ENCODE assay signal across 8 cellular contexts in the genomic region with DNA sequence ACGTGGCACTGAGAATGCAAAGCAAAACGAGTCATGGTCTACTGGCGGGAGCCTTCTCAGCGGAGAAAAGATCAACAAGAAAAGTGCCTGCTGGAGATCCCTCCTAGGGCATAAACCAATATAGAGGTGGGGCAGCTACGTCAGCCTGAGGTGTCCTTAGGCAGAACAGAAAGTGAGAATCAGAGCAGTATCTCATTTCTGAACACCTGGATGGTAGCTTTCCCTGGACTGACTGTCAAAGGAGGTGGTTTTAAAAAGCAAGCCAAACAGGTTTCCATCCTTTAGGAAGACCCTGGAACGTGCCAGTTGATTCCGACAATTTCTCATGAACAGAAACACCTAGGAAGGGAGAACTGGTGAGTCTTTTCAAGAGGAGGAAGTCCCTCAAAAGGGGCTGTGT.
A peak's percentile ranks its signal among the peaks of the same experiment; 100 is the strongest.
DNase-seq lines count a peak whose midpoint lies in the region; ATAC-seq, FAIRE-seq and TF ChIP-seq lines count a peak whose summit lies in the region.
"Not testable (repeated sequence)": the region's sequence is repeated elsewhere in the genome, so short reads cannot be mapped to it uniquely, and the experiment has no call there.

No MANE protein-coding gene starts in this region.

- H3F3A ChIP-seq in smooth muscle cell (ENCODE audit: low read depth), result not testable (repeated sequence)

- POLR2A ChIA-PET in A549 (lab: Yijun Ruan, JAX), result not testable (repeated sequence)

- H3K27me3 Mint-ChIP-seq in activated CD4-positive, alpha-beta T cell treated with anti-CD3 and anti-CD28 coated beads, Interleukin-2, amount 10 ng/mL, durations not matched to agents 24 days and 14 days; central memory CD8-positive, alpha-beta T cell; mesothelial cell of epicardium (ENCODE audit: low read depth): not testable (repeated sequence)

- not testable (repeated sequence) for H3K27me3 ChIP-seq in smooth muscle cell (ENCODE audit: low read depth)

- TF ChIP-seq CTCF in A549 (IDR thresholded peaks at IDR 0.05); GM12865 (IDR thresholded peaks at IDR 0.05; ENCODE audit: insufficient read depth, low read depth, low read length, missing control alignments); mesothelial cell of epicardium (IDR thresholded peaks at IDR 0.05; ENCODE audit: unreplicated experiment); smooth muscle cell (IDR thresholded peaks at IDR 0.05; ENCODE audit: borderline replicate concordance, insufficient read depth, poor library complexity, severe bottlenecking): not testable (repeated sequence)

- not testable (repeated sequence) for H3K9me3 ChIP-seq in A549; smooth muscle cell (replicated peaks; ENCODE audit: low read depth)

- CTCF ChIA-PET in A549 (lab: Yijun Ruan, JAX), result not testable (repeated sequence)

- H3K4me1 Mint-ChIP-seq in activated CD4-positive, alpha-beta T cell treated with anti-CD3 and anti-CD28 coated beads, Interleukin-2, amount 10 ng/mL, durations not matched to agents 24 days and 14 days; central memory CD8-positive, alpha-beta T cell; mesothelial cell of epicardium: not testable (repeated sequence)

- DNase-seq in A549 (ENCODE audit: low read depth in 1 of 2, low spot score in 1 of 2); mesothelial cell of epicardium (ENCODE audit: low spot score in 2 of 2, unreplicated experiment in 2 of 2); smooth muscle cell (lab: John Stamatoyannopoulos, UW; ENCODE audit: unreplicated experiment): not testable (repeated sequence)
- DNase-seq in GM12865 (ENCODE audit: low read depth) (peak; percentile 19), NCI-H69 (lab: John Stamatoyannopoulos, UW) (peak; percentile 48)
- DNase-seq in activated CD4-positive, alpha-beta T cell treated with anti-CD3 and anti-CD28 coated beads, Interleukin-2, amount 10 ng/mL, durations not matched to agents 24 days and 14 days, result peak; percentile 70
- peak; percentile 3 for DNase-seq in activated naive CD4-positive, alpha-beta T cell treated with Interleukin-2 at 50 U/mL for 16 hours
- DNase-seq in central memory CD8-positive, alpha-beta T cell (ENCODE audit: low spot score in 2 of 2), result peak in 1 of 2 donors; percentile 17

- not testable (repeated sequence) for H4K20me1 ChIP-seq in smooth muscle cell (ENCODE audit: low read depth)

- peak overlapping the region; percentile 64 for H3K4me3 Mint-ChIP-seq in activated CD4-positive, alpha-beta T cell treated with anti-CD3 and anti-CD28 coated beads, Interleukin-2, amount 10 ng/mL, durations not matched to agents 24 days and 14 days
- H3K4me3 Mint-ChIP-seq in central memory CD8-positive, alpha-beta T cell, result peak overlapping the region; percentile 64
- peak overlapping the region; percentile 49 for H3K4me3 Mint-ChIP-seq in mesothelial cell of epicardium

- H3K9me3 Mint-ChIP-seq in activated CD4-positive, alpha-beta T cell treated with anti-CD3 and anti-CD28 coated beads, Interleukin-2, amount 10 ng/mL, durations not matched to agents 24 days and 14 days; central memory CD8-positive, alpha-beta T cell; mesothelial cell of epicardium: not testable (repeated sequence)

- not testable (repeated sequence) for TF ChIP-seq POLR2A in A549 (IDR thresholded peaks at IDR 0.05; ENCODE audit: low read length)

- H3K79me2 ChIP-seq in smooth muscle cell (ENCODE audit: low read depth), result not testable (repeated sequence)

- 85% methylated on average over 3 of the region's 7 CpGs for WGBS in A549 (ENCODE audit: missing lambda C conversion rate)
- WGBS in smooth muscle cell (ENCODE audit: low lambda C conversion rate), result 37% methylated on average over 4 of the region's 7 CpGs

- not testable (repeated sequence) for H3K36me3 Mint-ChIP-seq in activated CD4-positive, alpha-beta T cell treated with anti-CD3 and anti-CD28 coated beads, Interleukin-2, amount 10 ng/mL, durations not matched to agents 24 days and 14 days (ENCODE audit: low read depth); mesothelial cell of epicardium
- peaks cover 10% of the 10 kb centered on the region for H3K36me3 Mint-ChIP-seq in central memory CD8-positive, alpha-beta T cell (ENCODE audit: insufficient read depth)

- intact Hi-C loops in activated CD4-positive, alpha-beta T cell treated with anti-CD3 and anti-CD28 coated beads, Interleukin-2, amount 10 ng/mL, durations not matched to agents 24 days and 14 days (cut with micrococcal nuclease), result not testable (repeated sequence)

- not testable (repeated sequence) for ATAC-seq in A549; central memory CD8-positive, alpha-beta T cell (replicated peaks; ENCODE audit: extremely low read depth, poor library complexity, severe bottlenecking)

- peak overlapping the region; percentile 35; the same call in 1 of the 3 replicates for H3K4me2 ChIP-seq in A549
- H3K4me2 ChIP-seq in smooth muscle cell, result peak overlapping the region; percentile 78

- H3K27ac Mint-ChIP-seq in activated CD4-positive, alpha-beta T cell treated with anti-CD3 and anti-CD28 coated beads, Interleukin-2, amount 10 ng/mL, durations not matched to agents 24 days and 14 days; central memory CD8-positive, alpha-beta T cell (ENCODE audit: low read depth); mesothelial cell of epicardium: not testable (repeated sequence)

- not testable (repeated sequence) for H3K4me1 ChIP-seq in A549; smooth muscle cell (ENCODE audit: low read depth)

- TF ChIP-seq EP300 in A549 (IDR thresholded peaks at IDR 0.05), result not testable (repeated sequence)

- H2AFZ ChIP-seq in smooth muscle cell (ENCODE audit: low read depth), result not testable (repeated sequence)

- H3K27ac ChIP-seq in A549; smooth muscle cell (ENCODE audit: low read depth): not testable (repeated sequence)

- TF ChIP-seq RAD21 in A549 (conservative IDR thresholded peaks at IDR 0.05 in 1 of 2, IDR thresholded peaks at IDR 0.05 in 1 of 2), result not testable (repeated sequence)

- H3K4me3 ChIP-seq in A549, result not testable (repeated sequence)
- H3K4me3 ChIP-seq in GM12865 (ENCODE audit: low read depth, low read length) (peak overlapping the region; percentile 28; the same call in 1 of the 2 replicates), smooth muscle cell (peak overlapping the region; percentile 40)

- H3K9ac ChIP-seq in smooth muscle cell (ENCODE audit: low read depth), result not testable (repeated sequence)

- not testable (repeated sequence) for H3K36me3 ChIP-seq in smooth muscle cell (ENCODE audit: low read depth)

- not testable (repeated sequence) for FAIRE-seq in A549 (lab: Jason Lieb, UNC)
